In the genomic region with DNA sequence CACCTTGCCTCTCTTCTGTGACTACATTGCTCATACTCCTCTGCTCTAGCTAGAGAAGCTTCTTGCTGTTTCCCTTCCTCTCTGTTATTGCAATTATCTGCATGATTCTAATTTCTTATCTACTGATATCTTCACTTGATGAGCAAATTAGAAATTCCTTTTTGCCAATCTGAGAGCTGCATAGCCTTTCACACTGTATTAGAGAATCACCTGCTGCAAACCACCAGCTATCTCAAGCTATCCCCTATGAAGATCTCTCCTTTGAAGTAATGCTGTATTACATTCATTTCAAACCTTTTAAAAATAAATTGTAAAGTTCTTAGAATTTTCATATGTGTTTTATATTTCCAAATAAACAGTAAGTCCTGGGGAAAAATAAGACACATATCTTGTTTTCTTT, we compare ENCODE assay signal across 25 cellular contexts.
"Had no signal": no experiment of that assay in that cellular context is flagged by ENCODE, and none has a peak within 500 bp of the region (broad histone marks: within the 10 kb centered on the region; RNA-seq: fewer than 3 reads in every experiment).

No MANE protein-coding gene starts in this region.

- DNase-seq: activated CD4-positive, alpha-beta memory T cell treated with anti-CD3 and anti-CD28 coated beads for 36 hours; activated CD4-positive, alpha-beta T cell treated with anti-CD3 and anti-CD28 coated beads for 4 hours; activated CD4-positive, CD25-positive, alpha-beta regulatory T cell; activated effector memory CD4-positive, alpha-beta T cell treated with Interleukin-2 at 50 U/mL for 16 hours; activated naive CD4-positive, alpha-beta T cell treated with anti-CD3 and anti-CD28 coated beads for 36 hours; activated naive CD8-positive, alpha-beta T cell treated with anti-CD3 and anti-CD28 coated beads, Interleukin-2, amount 10 ng/mL, durations not matched to agents 7 days and 5 days; activated T-cell treated with anti-CD3 and anti-CD28 coated beads, Interleukin-2, amount 50 U/mL, for 72 hours; amygdala; cerebellar nuclear complex; endodermal cell; esophagus squamous epithelium; gastrocnemius medialis; heart left ventricle; islet precursor cell; left cardiac atrium; midbrain; natural killer cell; small intestine; stimulated activated CD4-positive, alpha-beta T cell treated with anti-CD3 and anti-CD28 coated beads, Interleukin-15, amount 100 ng/mL, for 24 hours; stimulated activated CD8-positive, alpha-beta memory T cell treated with anti-CD3 and anti-CD28 coated beads, Interleukin-4, amount 100 ng/mL, for 48 hours; stimulated activated naive B cell treated with anti-CD40 and anti-IgM and Interleukin-4, amounts not matched to agents 10 μg/mL and 1 μg/mL and 100 μg/mL, for 72 hours; testis; trophoblast cell; uterus had no signal

- ATAC-seq: activated T-cell treated with anti-CD3 and anti-CD28 coated beads, Interleukin-2, amount 50 U/mL, for 72 hours; gastrocnemius medialis; heart left ventricle; left cardiac atrium; natural killer cell; sciatic nerve; stimulated activated naive B cell treated with anti-CD40 and anti-IgM and Interleukin-4, amounts not matched to agents 10 μg/mL and 1 μg/mL and 100 μg/mL, for 72 hours had no signal
